ENCODE assay signal across 26 cellular contexts in the genomic region with DNA sequence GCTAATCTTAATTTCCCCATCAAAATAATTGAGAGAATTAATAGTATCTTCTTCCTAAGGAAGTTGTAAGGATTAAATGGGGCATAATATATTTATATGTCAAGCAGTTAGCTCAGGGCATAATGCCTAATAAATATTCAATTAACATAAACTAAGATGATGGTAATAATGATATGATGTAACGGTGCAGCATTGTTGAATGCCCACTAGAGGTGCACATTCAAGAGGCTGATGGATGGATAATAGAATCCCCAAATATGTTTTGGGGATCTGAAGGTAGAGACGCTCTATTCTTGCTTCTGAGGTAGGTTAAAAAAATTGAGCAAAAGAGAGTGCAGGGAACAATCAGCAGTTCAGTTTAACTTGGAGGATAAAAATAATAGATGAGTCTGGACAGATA. TPM values are rescaled to one million over a fixed set of nuclear protein-coding genes. Genes with fewer than 3 reads are reported as not detected.
DNase-seq lines count a peak whose midpoint lies in the region; ATAC-seq and TF ChIP-seq lines count a peak whose summit lies in the region.
"Had no signal": no experiment of that assay in that cellular context is flagged by ENCODE, and none has a peak within 500 bp of the region (broad histone marks: within the 10 kb centered on the region; RNA-seq: fewer than 3 reads in every experiment).

No MANE protein-coding gene starts in this region.

- peak; percentile 28 for TF ChIP-seq CTCF in AG04450 (IDR thresholded peaks at IDR 0.05; ENCODE audit: low read depth, low read length)
- peak; percentile 19 for TF ChIP-seq CTCF in glutamatergic neuron (IDR thresholded peaks at IDR 0.05; ENCODE audit: partially characterized antibody, unreplicated experiment)

- no peak for DNase-seq in AG04450 (ENCODE audit: low read depth, low spot score)
- peak; percentile 16 for DNase-seq in NAMALWA (ENCODE audit: low spot score)
- no peak for DNase-seq in glutamatergic neuron
- no peak for DNase-seq in HUDEP-2 (lab: John Stamatoyannopoulos, UW; ENCODE audit: unreplicated experiment in 76 of 76)
- no peak for DNase-seq in D341Med (ENCODE audit: low spot score)
- no peak for DNase-seq in globus pallidus (ENCODE audit: low spot score)
- DNase-seq: ACHN; activated CD4-positive, alpha-beta T cell treated with anti-CD3 and anti-CD28 coated beads for 36 hours; aorta; DMS153; gastrocnemius medialis; KBM-7; natural killer cell; NCI-H2081; sigmoid colon had no signal

- peak; percentile 46 for ATAC-seq in GM18519 (IDR thresholded peaks at IDR 0.05; ENCODE audit: low FRiP score, unreplicated experiment)
- ATAC-seq in GM19324 (IDR thresholded peaks at IDR 0.05; ENCODE audit: low FRiP score, unreplicated experiment): no peak
- ATAC-seq: activated CD4-positive, alpha-beta T cell treated with anti-CD3 and anti-CD28 coated beads for 36 hours; esophagus mucosa; gastrocnemius medialis; natural killer cell; Right ventricle myocardium inferior had no signal

- no peaks in the 10 kb centered on the region for H3K36me3 Mint-ChIP-seq in glutamatergic neuron (ENCODE audit: unreplicated experiment)
- H3K36me3 Mint-ChIP-seq: activated naive CD4-positive, alpha-beta T cell treated with anti-CD3 and anti-CD28 coated beads, Interleukin-2, amount 50 U/mL, for 24 hours; CD14-positive monocyte; memory B cell; natural killer cell had no signal

- H3K4me1 Mint-ChIP-seq in glutamatergic neuron (ENCODE audit: low read depth, unreplicated experiment): no peaks in the 10 kb centered on the region
- H3K4me1 Mint-ChIP-seq: activated CD4-positive, alpha-beta T cell treated with anti-CD3 and anti-CD28 coated beads for 36 hours; activated naive CD4-positive, alpha-beta T cell treated with anti-CD3 and anti-CD28 coated beads, Interleukin-2, amount 50 U/mL, for 24 hours; CD14-positive monocyte; central memory CD8-positive, alpha-beta T cell; memory B cell; natural killer cell had no signal

- H3K4me3 Mint-ChIP-seq in glutamatergic neuron (ENCODE audit: unreplicated experiment): no peak overlapping the region
- H3K4me3 Mint-ChIP-seq: activated CD4-positive, alpha-beta T cell treated with anti-CD3 and anti-CD28 coated beads for 36 hours; activated naive CD4-positive, alpha-beta T cell treated with anti-CD3 and anti-CD28 coated beads, Interleukin-2, amount 50 U/mL, for 24 hours; CD14-positive monocyte; central memory CD8-positive, alpha-beta T cell; memory B cell; natural killer cell had no signal

- H3K9me3 ChIP-seq in AG04450 (ENCODE audit: control insufficient read depth, insufficient read depth, low read length): no peaks in the 10 kb centered on the region
- H3K9me3 ChIP-seq: gastrocnemius medialis, sigmoid colon had no signal

- H3K9me3 Mint-ChIP-seq in glutamatergic neuron (ENCODE audit: unreplicated experiment): no peaks in the 10 kb centered on the region

- H3K4me3 ChIP-seq in AG04450 (ENCODE audit: low read depth, low read length): no peak overlapping the region
- H3K4me3 ChIP-seq: gastrocnemius medialis, sigmoid colon had no signal

- no peaks in the 10 kb centered on the region for H3K27me3 ChIP-seq in AG04450 (ENCODE audit: control insufficient read depth, insufficient read depth, low read length)
- H3K27me3 ChIP-seq: gastrocnemius medialis, sigmoid colon had no signal

- H3K27me3 Mint-ChIP-seq in glutamatergic neuron (ENCODE audit: unreplicated experiment): no peaks in the 10 kb centered on the region
- H3K27me3 Mint-ChIP-seq: activated naive CD4-positive, alpha-beta T cell treated with anti-CD3 and anti-CD28 coated beads, Interleukin-2, amount 50 U/mL, for 24 hours; central memory CD8-positive, alpha-beta T cell; memory B cell had no signal

- POLR2A ChIA-PET in AG04450 (lab: Yijun Ruan, JAX): no interaction called here

- CTCF ChIA-PET in AG04450 (lab: Charles Lee): no interaction called here

- H3K27ac Mint-ChIP-seq in glutamatergic neuron (ENCODE audit: unreplicated experiment): no peak overlapping the region
- H3K27ac Mint-ChIP-seq: activated CD4-positive, alpha-beta T cell treated with anti-CD3 and anti-CD28 coated beads for 36 hours; activated naive CD4-positive, alpha-beta T cell treated with anti-CD3 and anti-CD28 coated beads, Interleukin-2, amount 50 U/mL, for 24 hours; CD14-positive monocyte; memory B cell; natural killer cell had no signal

- no peak overlapping the region for H3K27ac ChIP-seq in AG04450 (ENCODE audit: low read depth, low read length)
- H3K27ac ChIP-seq: gastrocnemius medialis, parathyroid adenoma, sigmoid colon had no signal

RNA-seq across cellular contexts. Expression of a gene that starts 37.1 kb away (rescaled TPM):
- not detected in 2 replicates for polyA plus RNA-seq in AG04450 (2011; rRNA removed)
- polyA minus RNA-seq in AG04450 (2011; rRNA and poly(A)+ RNA removed): not detected in 2 replicates
- total RNA-seq in glutamatergic neuron (ENCODE audit: unreplicated experiment): not detected
- total RNA-seq: activated CD4-positive, alpha-beta T cell treated with anti-CD3 and anti-CD28 coated beads for 36 hours; aorta; esophagus mucosa; natural killer cell; NCI-H460; Right ventricle myocardium inferior; temporal lobe had no signal
- polyA plus RNA-seq: CD14-positive monocyte had no signal
